In genomic region chr17:78777886-78778285, GRCh38 we compare ENCODE assay signal across 1 cellular context.
TF ChIP-seq lines count a peak whose summit lies in the region.

No MANE protein-coding gene starts in this region.

TF ChIP-seq in H1, 55 proteins besides CTCF, POLR2A, EP300 and RAD21:
- TF ChIP-seq CHD7 (IDR thresholded peaks at IDR 0.05; ENCODE audit: insufficient replicate concordance, low read length) (no peak), JUND (IDR thresholded peaks at IDR 0.05; ENCODE audit: low read length) (no peak), SIN3A (conservative IDR thresholded peaks at IDR 0.05 in 1 of 2, IDR thresholded peaks at IDR 0.05 in 1 of 2; ENCODE audit: low read depth in 1 of 2, low read length in 2 of 2) (no peak), RFX5 (IDR thresholded peaks at IDR 0.05; ENCODE audit: borderline replicate concordance, low read depth, low read length) (no peak), SP2 (IDR thresholded peaks at IDR 0.05; ENCODE audit: low read length) (no peak), SAP30 (IDR thresholded peaks at IDR 0.05; ENCODE audit: insufficient read depth, insufficient replicate concordance, low read length) (no peak), CREB1 (IDR thresholded peaks at IDR 0.05) (no peak), TEAD4 (IDR thresholded peaks at IDR 0.05; ENCODE audit: low read depth, low read length) (no peak), KDM4A (IDR thresholded peaks at IDR 0.05; ENCODE audit: low read depth, low read length, severe bottlenecking) (no peak), SP4 (IDR thresholded peaks at IDR 0.05; ENCODE audit: low read length) (no peak), TAF7 (optimal IDR thresholded peaks at IDR 0.05; ENCODE audit: borderline replicate concordance, low read depth, low read length) (no peak), SIX5 (IDR thresholded peaks at IDR 0.05; ENCODE audit: low read depth, low read length) (no peak), CHD1 (IDR thresholded peaks at IDR 0.05; ENCODE audit: low read depth, low read length) (no peak), EGR1 (IDR thresholded peaks at IDR 0.05; ENCODE audit: borderline replicate concordance, low read depth, low read length) (no peak), FOSL1 (IDR thresholded peaks at IDR 0.05; ENCODE audit: insufficient read depth, low read depth, low read length) (no peak), ZNF274 (IDR thresholded peaks at IDR 0.05; ENCODE audit: borderline replicate concordance, extremely low read depth, low read length) (no peak)
TF ChIP-seq in H1: peak in this region for 0.
